In genomic region chr19:11166281-11167142, GRCh38 we compare ENCODE assay signal across 12 cellular contexts. TPM values are rescaled to one million over a fixed set of nuclear protein-coding genes. Genes with fewer than 3 reads are reported as not detected.
DNase-seq lines count a peak whose midpoint lies in the region; ATAC-seq and TF ChIP-seq lines count a peak whose summit lies in the region.
"Had no signal": no experiment of that assay in that cellular context is flagged by ENCODE, and none has a peak within 500 bp of the region (broad histone marks: within the 10 kb centered on the region; RNA-seq: fewer than 3 reads in every experiment).

No MANE protein-coding gene starts in this region.

- DNase-seq in EH (ENCODE audit: low read depth) (peak; percentile 99), dedifferentiated amniotic fluid mesenchymal stem cell (ENCODE audit: extremely low spot score) (peak; percentile 50), left lung (peak in 1 of 2 donors; percentile 44), SJCRH30 (no peak)
- DNase-seq in naive thymus-derived CD8-positive, alpha-beta T cell = no peak
- DNase-seq: activated B cell treated with CpG ODN at 0.5 μM for 24 hours; activated T-cell treated with anti-CD3 and anti-CD28 coated beads, Interleukin-2, amount 50 U/mL, for 72 hours; BE2C; NCI-H510A treated with DMSO at 0.1 percent for 48 hours had no signal

- ATAC-seq in left lung (peak; percentile 28), GM18517 (IDR thresholded peaks at IDR 0.05; ENCODE audit: unreplicated experiment) (no peak), HG02981 (IDR thresholded peaks at IDR 0.05; ENCODE audit: unreplicated experiment) (no peak)
- no peak for ATAC-seq in naive thymus-derived CD8-positive, alpha-beta T cell
- ATAC-seq: activated T-cell treated with anti-CD3 and anti-CD28 coated beads, Interleukin-2, amount 50 U/mL, for 72 hours had no signal

- H3K4me1 ChIP-seq in left lung (peaks cover 8% of the 10 kb centered on the region in 2 donors), skeletal muscle tissue (ENCODE audit: control insufficient read depth in 3 of 3, insufficient read depth in 3 of 3, low read length in 3 of 3) (peaks cover 18 to 26% (median 22%) of the 10 kb centered on the region in 3 donors), SJCRH30 (no peaks in the 10 kb centered on the region)
- H3K4me1 ChIP-seq: BE2C had no signal

- H3K4me3 Mint-ChIP-seq in naive thymus-derived CD8-positive, alpha-beta T cell = no peak overlapping the region
- H3K4me3 Mint-ChIP-seq: activated B cell treated with CpG ODN at 0.5 μM for 24 hours; activated T-cell treated with anti-CD3 and anti-CD28 coated beads, Interleukin-2, amount 50 U/mL, for 72 hours had no signal

- H3K36me3 ChIP-seq in left lung (peaks cover 0 to 49% of the 10 kb centered on the region in 2 donors), skeletal muscle tissue (ENCODE audit: control insufficient read depth in 3 of 3, insufficient read depth in 3 of 3, low read length in 3 of 3) (peaks cover 23 to 32% (median 31%) of the 10 kb centered on the region in 3 donors), SJCRH30 (peaks cover 64% of the 10 kb centered on the region)

- no peaks in the 10 kb centered on the region for H3K36me3 Mint-ChIP-seq in naive thymus-derived CD8-positive, alpha-beta T cell

- POLR2A ChIA-PET in naive thymus-derived CD8-positive, alpha-beta T cell (lab: Charles Lee) = interaction anchor here (0.6 kb wide), 1 partner anchor 20 kb away, joined by 3 read pairs; no protein-coding TSS in a partner anchor

- H3K9me3 Mint-ChIP-seq in naive thymus-derived CD8-positive, alpha-beta T cell = no peaks in the 10 kb centered on the region
- H3K9me3 Mint-ChIP-seq: activated B cell treated with CpG ODN at 0.5 μM for 24 hours; activated T-cell treated with anti-CD3 and anti-CD28 coated beads, Interleukin-2, amount 50 U/mL, for 72 hours had no signal

- intact Hi-C loops in left lung (cut with DNase I) = no loop called here

- peak overlapping the region in 3 of 10 donors; percentile 40 to 63 (median 52) for H3K27ac Mint-ChIP-seq in naive thymus-derived CD8-positive, alpha-beta T cell
- H3K27ac Mint-ChIP-seq: activated B cell treated with CpG ODN at 0.5 μM for 24 hours; activated T-cell treated with anti-CD3 and anti-CD28 coated beads, Interleukin-2, amount 50 U/mL, for 72 hours had no signal

- H3K4me1 Mint-ChIP-seq in naive thymus-derived CD8-positive, alpha-beta T cell = no peaks in the 10 kb centered on the region
- H3K4me1 Mint-ChIP-seq: activated B cell treated with CpG ODN at 0.5 μM for 24 hours had no signal

- no peak overlapping the region for H3K9ac ChIP-seq in skeletal muscle tissue (ENCODE audit: low read depth in 1 of 3, low read length in 3 of 3)

- H3K27me3 ChIP-seq in left lung (no peaks in the 10 kb centered on the region), skeletal muscle tissue (ENCODE audit: control insufficient read depth in 3 of 3, insufficient read depth in 3 of 3, low read length in 3 of 3) (no peaks in the 10 kb centered on the region), SJCRH30 (no peaks in the 10 kb centered on the region)
- H3K27me3 ChIP-seq: BE2C had no signal

- no peaks in the 10 kb centered on the region for H3K9me3 ChIP-seq in left lung
- H3K9me3 ChIP-seq in skeletal muscle tissue (ENCODE audit: control insufficient read depth in 3 of 3, low read length in 3 of 3) = no peaks in the 10 kb centered on the region
- H3K9me3 ChIP-seq in SJCRH30 (replicated peaks) = no peaks in the 10 kb centered on the region
- H3K9me3 ChIP-seq: BE2C had no signal

- peaks cover 0 to 3% (median 0%) of the 10 kb centered on the region in 5 donors for H3K27me3 Mint-ChIP-seq in naive thymus-derived CD8-positive, alpha-beta T cell
- H3K27me3 Mint-ChIP-seq: activated B cell treated with CpG ODN at 0.5 μM for 24 hours had no signal

- peak overlapping the region in 1 of 2 donors; percentile 79 for H3K27ac ChIP-seq in left lung
- H3K27ac ChIP-seq in skeletal muscle tissue (ENCODE audit: low read depth, low read length) = peak overlapping the region; percentile 74
- H3K27ac ChIP-seq in SJCRH30 = no peak overlapping the region

- TF ChIP-seq CTCF in left lung (IDR thresholded peaks at IDR 0.05) = no peak

- no peak overlapping the region for H3K4me3 ChIP-seq in left lung
- no peak overlapping the region for H3K4me3 ChIP-seq in skeletal muscle tissue (ENCODE audit: low read length in 3 of 3)
- H3K4me3 ChIP-seq in SJCRH30 = no peak overlapping the region

RNA-seq across cellular contexts. Expression of gene SPC24, which starts 10.9 kb away (rescaled TPM):
- total RNA-seq in left lung (10 to 100 TPM in 1 of 2 donors, 1 to 10 TPM in 1; 5.4 to 12.1 TPM), skeletal muscle tissue (12.0 TPM)
- total RNA-seq in naive thymus-derived CD8-positive, alpha-beta T cell = 1 to 10 TPM; 1.5 to 1.7 TPM
- polyA plus RNA-seq in naive thymus-derived CD8-positive, alpha-beta T cell = under 1 TPM in 2 of 3 donors, not detected in 1; 0.16 to 0.47 TPM
- 61.3 and 70.3 TPM in 2 replicates for total RNA-seq in SJCRH30 (2014; rRNA removed; shearing (Covaris generic))

RNA-seq across cellular contexts. Expression of gene KANK2, which starts 30.8 kb away (rescaled TPM):
- total RNA-seq in left lung (100 to 1,000 TPM; 179 to 194 TPM), skeletal muscle tissue (53.2 TPM)
- total RNA-seq in naive thymus-derived CD8-positive, alpha-beta T cell = under 1 TPM; 0.23 to 0.36 TPM
- not detected for polyA plus RNA-seq in naive thymus-derived CD8-positive, alpha-beta T cell
- total RNA-seq in SJCRH30 (2014; rRNA removed; shearing (Covaris generic)) = 86.1 and 98.4 TPM in 2 replicates

Comparison
In these comparisons a context has a peak if more than half of its experiments do, and no peak if none do; other contexts are left out.
1. DNase-seq: peak in EH (single experiment) and dedifferentiated amniotic fluid mesenchymal stem cell (single experiment); none in naive thymus-derived CD8-positive, alpha-beta T cell (0 of 10) and SJCRH30 (0 of 2).
2. RNA of gene KANK2, which starts 30.8 kb away (total RNA-seq): 179 to 194 TPM in left lung, 86.1 to 98.4 TPM in SJCRH30 and 53.2 TPM in skeletal muscle tissue (single experiment); 0.23 to 0.36 TPM in naive thymus-derived CD8-positive, alpha-beta T cell; every median in the first group is over 10 times any median in the second.